In the genomic region with DNA sequence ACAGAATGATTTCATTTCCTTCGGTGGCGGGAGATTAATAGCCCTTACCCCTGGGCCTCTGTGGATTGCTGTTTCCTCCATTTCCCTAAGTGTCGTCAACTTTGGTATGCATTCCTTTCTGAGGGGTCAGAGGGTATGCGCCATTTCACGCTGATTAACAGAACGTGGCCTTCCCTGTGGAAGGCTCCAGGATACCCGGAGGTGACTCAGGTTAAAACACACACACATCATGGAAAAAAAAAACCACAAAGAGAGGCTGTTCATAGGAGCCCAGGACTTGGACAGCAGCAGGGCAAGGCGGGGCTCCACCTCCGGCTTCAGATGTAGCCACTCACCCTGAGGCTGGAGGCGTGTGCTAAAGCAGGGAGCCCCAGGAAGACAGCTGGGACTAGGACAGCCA, we compare ENCODE assay signal across 11 cellular contexts. TPM values are rescaled to one million over a fixed set of nuclear protein-coding genes. Genes with fewer than 3 reads are reported as not detected.
A peak's percentile ranks its signal among the peaks of the same experiment; 100 is the strongest.
DNase-seq lines count a peak whose midpoint lies in the region; ATAC-seq, FAIRE-seq and TF ChIP-seq lines count a peak whose summit lies in the region.
"Had no signal": no experiment of that assay in that cellular context is flagged by ENCODE, and none has a peak within 500 bp of the region (broad histone marks: within the 10 kb centered on the region; RNA-seq: fewer than 3 reads in every experiment).

No MANE protein-coding gene starts in this region.

- H3K79me2 ChIP-seq in HCT116 (ENCODE audit: insufficient read depth, low read length) (no peaks in the 10 kb centered on the region), astrocyte (ENCODE audit: insufficient read depth, low read length) (no peaks in the 10 kb centered on the region)

- ATAC-seq in HCT116, result peak; percentile 87
- ATAC-seq in GM21528 (IDR thresholded peaks at IDR 0.05; ENCODE audit: low FRiP score, unreplicated experiment), result no peak
- no peak for ATAC-seq in GM19397 (IDR thresholded peaks at IDR 0.05; ENCODE audit: unreplicated experiment)

- TF ChIP-seq POLR2A in HCT116 (IDR thresholded peaks at IDR 0.05; ENCODE audit: borderline replicate concordance, extremely low read depth, insufficient read depth, insufficient read length), result no peak

- peaks cover 5% of the 10 kb centered on the region for H3K9me3 Mint-ChIP-seq in astrocyte (ENCODE audit: unreplicated experiment)

- no peak overlapping the region for H3K4me3 ChIP-seq in HCT116 (replicated peaks in 1 of 2; ENCODE audit: low read depth in 1 of 2, low read length in 2 of 2)
- H3K4me3 ChIP-seq in astrocyte (ENCODE audit: insufficient read depth, low read depth, low read length), result no peak overlapping the region
- H3K4me3 ChIP-seq: suprapubic skin had no signal

- intact Hi-C loops in HCT116 (cut with micrococcal nuclease), result no loop called here

- TF ChIP-seq RAD21 in HCT116 (IDR thresholded peaks at IDR 0.05; ENCODE audit: low read depth), result no peak

- H3K9me2 ChIP-seq in HCT116 (ENCODE audit: insufficient read depth), result no peaks in the 10 kb centered on the region

- BruUV-seq in HCT116 (replicated peaks; lab: Mats Ljungman, UMichigan), result no TSS peak

- POLR2A ChIA-PET in HCT116 (lab: Charles Lee), result no interaction called here

- H3K27ac ChIP-seq in HCT116 (ENCODE audit: low read depth, low read length) (no peak overlapping the region), astrocyte (ENCODE audit: low read depth, low read length) (no peak overlapping the region)
- H3K27ac ChIP-seq: suprapubic skin had no signal

- FAIRE-seq in astrocyte (lab: Jason Lieb, UNC), result peak; percentile 97

- H2AFZ ChIP-seq in HCT116 (ENCODE audit: low read depth, low read length, poor library complexity, severe bottlenecking) (peak overlapping the region; percentile 58), astrocyte (ENCODE audit: low read depth, low read length) (no peak overlapping the region)

- TF ChIP-seq CTCF in HCT116 (IDR thresholded peaks at IDR 0.05 in 2 of 3, conservative IDR thresholded peaks at IDR 0.05 in 1 of 3; ENCODE audit: borderline replicate concordance in 1 of 3, insufficient read depth in 1 of 3, low read depth in 2 of 3, low read length in 2 of 3) (no peak), astrocyte (IDR thresholded peaks at IDR 0.05; ENCODE audit: insufficient read depth, low read depth, low read length) (no peak)

- peak overlapping the region; percentile 66 for H3K27ac Mint-ChIP-seq in astrocyte (ENCODE audit: unreplicated experiment)
- H3K27ac Mint-ChIP-seq: CD4-positive, CD25-positive, alpha-beta regulatory T cell had no signal

- H3K27me3 Mint-ChIP-seq in astrocyte (ENCODE audit: low read depth, unreplicated experiment), result peaks cover 17% of the 10 kb centered on the region
- H3K27me3 Mint-ChIP-seq: CD4-positive, CD25-positive, alpha-beta regulatory T cell had no signal

- RAD21 ChIA-PET in HCT116 (lab: Charles Lee; ENCODE audit: low non-redundant PET in 1 of 2, low total read pairs in 2 of 2, uncharacterized antibody in 2 of 2, unreplicated experiment in 2 of 2), result no interaction called here

- H3K4me1 Mint-ChIP-seq in astrocyte (ENCODE audit: low read depth, unreplicated experiment), result peaks cover 13% of the 10 kb centered on the region
- H3K4me1 Mint-ChIP-seq: CD4-positive, CD25-positive, alpha-beta regulatory T cell had no signal

- DNase-seq in A172 (ENCODE audit: low spot score) (peak; percentile 18), HCT116 (ENCODE audit: low read depth, low spot score) (peak; percentile 51), astrocyte (ENCODE audit: low read depth) (peak; percentile 93), islet precursor cell (peak; percentile 95), epidermal melanocyte (ENCODE audit: insufficient read length, low spot score) (no peak), T-helper 1 cell (no peak)
- DNase-seq: CD4-positive, CD25-positive, alpha-beta regulatory T cell; foreskin melanocyte had no signal

- no peak overlapping the region for H3K4me3 Mint-ChIP-seq in astrocyte (ENCODE audit: unreplicated experiment)
- H3K4me3 Mint-ChIP-seq: CD4-positive, CD25-positive, alpha-beta regulatory T cell had no signal

- CTCF ChIA-PET in HCT116 (lab: Charles Lee), result interaction anchor here (1.4 kb wide), 1 partner anchor 8 kb away, joined by 4 read pairs; no protein-coding TSS in a partner anchor

- H3K9me3 ChIP-seq in HCT116 (ENCODE audit: control insufficient read depth in 1 of 2, insufficient read depth in 1 of 2, low read depth in 1 of 2, low read length in 2 of 2) (no peaks in the 10 kb centered on the region), astrocyte (ENCODE audit: insufficient read depth, low read depth, low read length) (no peaks in the 10 kb centered on the region)
- H3K9me3 ChIP-seq: suprapubic skin had no signal

- H3K27me3 ChIP-seq in HCT116 (ENCODE audit: insufficient read depth, low read length) (no peaks in the 10 kb centered on the region), astrocyte (ENCODE audit: insufficient read depth, low read length) (no peaks in the 10 kb centered on the region)
- H3K27me3 ChIP-seq: suprapubic skin had no signal

- no peaks in the 10 kb centered on the region for H4K20me1 ChIP-seq in HCT116 (ENCODE audit: insufficient read depth)
- no peaks in the 10 kb centered on the region for H4K20me1 ChIP-seq in astrocyte (ENCODE audit: insufficient read depth, low read length)

- H3K36me3 ChIP-seq in HCT116 (ENCODE audit: control insufficient read depth in 1 of 2, insufficient read depth in 2 of 2, low read length in 2 of 2) (no peaks in the 10 kb centered on the region), astrocyte (ENCODE audit: insufficient read depth, low read length) (no peaks in the 10 kb centered on the region)
- H3K36me3 ChIP-seq: suprapubic skin had no signal

- H3K9ac ChIP-seq in HCT116 (ENCODE audit: low read length) (no peak overlapping the region), astrocyte (ENCODE audit: low read length) (no peak overlapping the region)

- H3K36me3 Mint-ChIP-seq in astrocyte (ENCODE audit: low read depth, unreplicated experiment), result no peaks in the 10 kb centered on the region
- H3K36me3 Mint-ChIP-seq: CD4-positive, CD25-positive, alpha-beta regulatory T cell had no signal

- H3K4me2 ChIP-seq in HCT116 (ENCODE audit: low read length) (peak overlapping the region; percentile 35), astrocyte (ENCODE audit: low read length) (peak overlapping the region; percentile 66)

- H3K4me1 ChIP-seq in HCT116 (ENCODE audit: control insufficient read depth in 1 of 2, insufficient read depth in 2 of 2, low read length in 2 of 2) (peaks cover 0 to 13% of the 10 kb centered on the region in 2 experiments; a peak in 2 of 4 replicates), astrocyte (ENCODE audit: insufficient read depth, low read length) (peaks cover 14% of the 10 kb centered on the region)

TF ChIP-seq in HCT116, 20 proteins besides CTCF, POLR2A, EP300 and RAD21:
- TF ChIP-seq CBX3 (IDR thresholded peaks at IDR 0.05; ENCODE audit: low read depth) (peak; percentile 41; the same call in 1 of the 2 replicates), SP1 (IDR thresholded peaks at IDR 0.05; ENCODE audit: low read depth) (peak; percentile 38; the same call in 1 of the 2 replicates), ELF1 (IDR thresholded peaks at IDR 0.05; ENCODE audit: borderline replicate concordance, low read depth) (no peak), FOSL1 (IDR thresholded peaks at IDR 0.05; ENCODE audit: low read depth) (peak; percentile 39; the same call in 1 of the 2 replicates), CEBPB (IDR thresholded peaks at IDR 0.05; ENCODE audit: low read depth) (no peak), JUND (IDR thresholded peaks at IDR 0.05) (0 out of 2 replicates have a peak, but pooled peaks have one; percentile 28)
- TF ChIP-seq, protein P1, sequence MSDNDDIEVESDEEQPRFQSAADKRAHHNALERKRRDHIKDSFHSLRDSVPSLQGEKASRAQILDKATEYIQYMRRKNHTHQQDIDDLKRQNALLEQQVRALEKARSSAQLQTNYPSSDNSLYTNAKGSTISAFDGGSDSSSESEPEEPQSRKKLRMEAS (IDR thresholded peaks at IDR 0.05), result peak; percentile 42; the same call in 1 of the 2 replicates
- TF ChIP-seq, protein P2, sequence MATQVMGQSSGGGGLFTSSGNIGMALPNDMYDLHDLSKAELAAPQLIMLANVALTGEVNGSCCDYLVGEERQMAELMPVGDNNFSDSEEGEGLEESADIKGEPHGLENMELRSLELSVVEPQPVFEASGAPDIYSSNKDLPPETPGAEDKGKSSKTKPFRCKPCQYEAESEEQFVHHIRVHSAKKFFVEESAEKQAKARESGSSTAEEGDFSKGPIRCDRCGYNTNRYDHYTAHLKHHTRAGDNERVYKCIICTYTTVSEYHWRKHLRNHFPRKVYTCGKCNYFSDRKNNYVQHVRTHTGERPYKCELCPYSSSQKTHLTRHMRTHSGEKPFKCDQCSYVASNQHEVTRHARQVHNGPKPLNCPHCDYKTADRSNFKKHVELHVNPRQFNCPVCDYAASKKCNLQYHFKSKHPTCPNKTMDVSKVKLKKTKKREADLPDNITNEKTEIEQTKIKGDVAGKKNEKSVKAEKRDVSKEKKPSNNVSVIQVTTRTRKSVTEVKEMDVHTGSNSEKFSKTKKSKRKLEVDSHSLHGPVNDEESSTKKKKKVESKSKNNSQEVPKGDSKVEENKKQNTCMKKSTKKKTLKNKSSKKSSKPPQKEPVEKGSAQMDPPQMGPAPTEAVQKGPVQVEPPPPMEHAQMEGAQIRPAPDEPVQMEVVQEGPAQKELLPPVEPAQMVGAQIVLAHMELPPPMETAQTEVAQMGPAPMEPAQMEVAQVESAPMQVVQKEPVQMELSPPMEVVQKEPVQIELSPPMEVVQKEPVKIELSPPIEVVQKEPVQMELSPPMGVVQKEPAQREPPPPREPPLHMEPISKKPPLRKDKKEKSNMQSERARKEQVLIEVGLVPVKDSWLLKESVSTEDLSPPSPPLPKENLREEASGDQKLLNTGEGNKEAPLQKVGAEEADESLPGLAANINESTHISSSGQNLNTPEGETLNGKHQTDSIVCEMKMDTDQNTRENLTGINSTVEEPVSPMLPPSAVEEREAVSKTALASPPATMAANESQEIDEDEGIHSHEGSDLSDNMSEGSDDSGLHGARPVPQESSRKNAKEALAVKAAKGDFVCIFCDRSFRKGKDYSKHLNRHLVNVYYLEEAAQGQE (IDR thresholded peaks at IDR 0.05; ENCODE audit: low read depth), result peak; percentile 27

RNA-seq across cellular contexts. Expression of a gene that starts 51.9 kb away (rescaled TPM):
- not detected in 2 replicates for total RNA-seq in A172 (2014; rRNA removed; shearing (Covaris generic))
- total RNA-seq in HCT116 (2021; ENCODE audit: unreplicated experiment) (0.86 TPM), astrocyte (1.9 and 4.1 TPM in 2 replicates)
- polyA plus RNA-seq in HCT116 (2012), result 0.06 and 0.09 TPM in 2 replicates

Comparison
In these comparisons a context has a peak if more than half of its experiments do, and no peak if none do; other contexts are left out.
1. DNase-seq: peak in A172 (single experiment), HCT116 (single experiment), astrocyte (single experiment) and islet precursor cell (single experiment); none in epidermal melanocyte (single experiment) and T-helper 1 cell (0 of 5).